In the genomic region with DNA sequence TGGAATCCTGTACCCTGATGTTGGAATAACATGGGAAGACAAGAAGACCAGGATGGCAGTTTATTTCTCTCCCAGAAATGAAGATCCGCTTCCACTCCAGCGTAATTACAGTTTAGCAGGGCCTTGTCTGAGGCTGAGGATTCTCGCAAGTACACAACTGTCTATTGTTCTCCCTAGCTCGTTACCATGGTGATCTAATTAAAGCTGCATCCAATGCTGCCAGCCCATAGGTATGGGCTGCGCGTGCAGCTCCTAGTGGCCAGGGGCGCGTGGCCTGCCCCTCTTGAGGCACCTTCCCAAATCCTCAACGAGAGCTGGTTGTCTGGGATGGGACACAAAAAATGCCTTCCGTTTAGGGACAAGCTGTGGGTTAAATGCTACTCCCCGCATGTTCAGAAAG, we compare ENCODE assay signal across 1 cellular context.
TF ChIP-seq lines count a peak whose summit lies in the region.

No MANE protein-coding gene starts in this region.

TF ChIP-seq in GM23338, 12 proteins besides CTCF, POLR2A, EP300 and RAD21 (continued from another document):
- TF ChIP-seq, protein P1, sequence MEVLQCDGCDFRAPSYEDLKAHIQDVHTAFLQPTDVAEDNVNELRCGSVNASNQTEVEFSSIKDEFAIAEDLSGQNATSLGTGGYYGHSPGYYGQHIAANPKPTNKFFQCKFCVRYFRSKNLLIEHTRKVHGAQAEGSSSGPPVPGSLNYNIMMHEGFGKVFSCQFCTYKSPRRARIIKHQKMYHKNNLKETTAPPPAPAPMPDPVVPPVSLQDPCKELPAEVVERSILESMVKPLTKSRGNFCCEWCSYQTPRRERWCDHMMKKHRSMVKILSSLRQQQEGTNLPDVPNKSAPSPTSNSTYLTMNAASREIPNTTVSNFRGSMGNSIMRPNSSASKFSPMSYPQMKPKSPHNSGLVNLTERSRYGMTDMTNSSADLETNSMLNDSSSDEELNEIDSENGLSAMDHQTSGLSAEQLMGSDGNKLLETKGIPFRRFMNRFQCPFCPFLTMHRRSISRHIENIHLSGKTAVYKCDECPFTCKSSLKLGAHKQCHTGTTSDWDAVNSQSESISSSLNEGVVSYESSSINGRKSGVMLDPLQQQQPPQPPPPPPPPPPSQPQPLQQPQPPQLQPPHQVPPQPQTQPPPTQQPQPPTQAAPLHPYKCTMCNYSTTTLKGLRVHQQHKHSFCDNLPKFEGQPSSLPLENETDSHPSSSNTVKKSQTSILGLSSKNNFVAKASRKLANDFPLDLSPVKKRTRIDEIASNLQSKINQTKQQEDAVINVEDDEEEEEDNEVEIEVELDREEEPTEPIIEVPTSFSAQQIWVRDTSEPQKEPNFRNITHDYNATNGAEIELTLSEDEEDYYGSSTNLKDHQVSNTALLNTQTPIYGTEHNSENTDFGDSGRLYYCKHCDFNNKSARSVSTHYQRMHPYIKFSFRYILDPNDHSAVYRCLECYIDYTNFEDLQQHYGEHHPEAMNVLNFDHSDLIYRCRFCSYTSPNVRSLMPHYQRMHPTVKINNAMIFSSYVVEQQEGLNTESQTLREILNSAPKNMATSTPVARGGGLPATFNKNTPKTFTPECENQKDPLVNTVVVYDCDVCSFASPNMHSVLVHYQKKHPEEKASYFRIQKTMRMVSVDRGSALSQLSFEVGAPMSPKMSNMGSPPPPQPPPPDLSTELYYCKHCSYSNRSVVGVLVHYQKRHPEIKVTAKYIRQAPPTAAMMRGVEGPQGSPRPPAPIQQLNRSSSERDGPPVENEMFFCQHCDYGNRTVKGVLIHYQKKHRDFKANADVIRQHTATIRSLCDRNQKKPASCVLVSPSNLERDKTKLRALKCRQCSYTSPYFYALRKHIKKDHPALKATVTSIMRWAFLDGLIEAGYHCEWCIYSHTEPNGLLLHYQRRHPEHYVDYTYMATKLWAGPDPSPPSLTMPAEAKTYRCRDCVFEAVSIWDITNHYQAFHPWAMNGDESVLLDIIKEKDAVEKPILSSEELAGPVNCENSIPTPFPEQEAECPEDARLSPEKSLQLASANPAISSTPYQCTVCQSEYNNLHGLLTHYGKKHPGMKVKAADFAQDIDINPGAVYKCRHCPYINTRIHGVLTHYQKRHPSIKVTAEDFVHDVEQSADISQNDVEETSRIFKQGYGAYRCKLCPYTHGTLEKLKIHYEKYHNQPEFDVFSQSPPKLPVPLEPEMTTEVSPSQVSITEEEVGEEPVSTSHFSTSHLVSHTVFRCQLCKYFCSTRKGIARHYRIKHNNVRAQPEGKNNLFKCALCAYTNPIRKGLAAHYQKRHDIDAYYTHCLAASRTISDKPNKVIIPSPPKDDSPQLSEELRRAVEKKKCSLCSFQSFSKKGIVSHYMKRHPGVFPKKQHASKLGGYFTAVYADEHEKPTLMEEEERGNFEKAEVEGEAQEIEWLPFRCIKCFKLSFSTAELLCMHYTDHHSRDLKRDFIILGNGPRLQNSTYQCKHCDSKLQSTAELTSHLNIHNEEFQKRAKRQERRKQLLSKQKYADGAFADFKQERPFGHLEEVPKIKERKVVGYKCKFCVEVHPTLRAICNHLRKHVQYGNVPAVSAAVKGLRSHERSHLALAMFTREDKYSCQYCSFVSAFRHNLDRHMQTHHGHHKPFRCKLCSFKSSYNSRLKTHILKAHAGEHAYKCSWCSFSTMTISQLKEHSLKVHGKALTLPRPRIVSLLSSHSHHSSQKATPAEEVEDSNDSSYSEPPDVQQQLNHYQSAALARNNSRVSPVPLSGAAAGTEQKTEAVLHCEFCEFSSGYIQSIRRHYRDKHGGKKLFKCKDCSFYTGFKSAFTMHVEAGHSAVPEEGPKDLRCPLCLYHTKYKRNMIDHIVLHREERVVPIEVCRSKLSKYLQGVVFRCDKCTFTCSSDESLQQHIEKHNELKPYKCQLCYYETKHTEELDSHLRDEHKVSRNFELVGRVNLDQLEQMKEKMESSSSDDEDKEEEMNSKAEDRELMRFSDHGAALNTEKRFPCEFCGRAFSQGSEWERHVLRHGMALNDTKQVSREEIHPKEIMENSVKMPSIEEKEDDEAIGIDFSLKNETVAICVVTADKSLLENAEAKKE (CRISPR knock-in tag; IDR thresholded peaks at IDR 0.05) = no peak
- TF ChIP-seq EZH2phosphoT487 (IDR thresholded peaks at IDR 0.05; ENCODE audit: unreplicated experiment) = no peak
TF ChIP-seq in GM23338: peak in this region for 0.
